Comparison of ENCODE assay signal across 17 cellular contexts in genomic region chr9:129398101-129398795, GRCh38.
DNase-seq lines count a peak whose midpoint lies in the region; ATAC-seq, FAIRE-seq and TF ChIP-seq lines count a peak whose summit lies in the region.
"Had no signal": no experiment of that assay in that cellular context is flagged by ENCODE, and none has a peak within 500 bp of the region (broad histone marks: within the 10 kb centered on the region; RNA-seq: fewer than 3 reads in every experiment).

No MANE protein-coding gene starts in this region.

- no peaks in the 10 kb centered on the region for H3K27me3 Mint-ChIP-seq in activated naive CD8-positive, alpha-beta T cell treated with anti-CD3 and anti-CD28 coated beads, Interleukin-2, amount 10 ng/mL, durations not matched to agents 7 days and 5 days
- no peaks in the 10 kb centered on the region for H3K27me3 Mint-ChIP-seq in activated naive CD8-positive, alpha-beta T cell treated with anti-CD3 and anti-CD28 coated beads, Interleukin-2, amount 50 U/mL, for 24 hours
- peaks cover 3 to 16% of the 10 kb centered on the region in 2 donors for H3K27me3 Mint-ChIP-seq in stimulated activated naive B cell treated with anti-CD40 and anti-IgM and Interleukin-4, amounts not matched to agents 10 μg/mL and 1 μg/mL and 100 μg/mL, for 72 hours

- H3K79me1 ChIP-seq in H1 (ENCODE audit: low read depth, low read length) (no peaks in the 10 kb centered on the region), mesendoderm (ENCODE audit: low read length) (no peaks in the 10 kb centered on the region)

- DNase-seq in activated naive CD8-positive, alpha-beta T cell treated with anti-CD3 and anti-CD28 coated beads, Interleukin-2, amount 10 ng/mL, durations not matched to agents 7 days and 5 days: peak; percentile 27
- no peak for DNase-seq in activated naive CD8-positive, alpha-beta T cell treated with anti-CD3 and anti-CD28 coated beads, Interleukin-2, amount 50 U/mL, for 24 hours
- no peak for DNase-seq in H1 (ENCODE audit: low read depth in 1 of 2, low spot score in 2 of 2)
- DNase-seq in mesendoderm: no peak
- no peak for DNase-seq in stimulated activated naive B cell treated with anti-CD40 and anti-IgM and Interleukin-4, amounts not matched to agents 10 μg/mL and 1 μg/mL and 100 μg/mL, for 72 hours
- no peak for DNase-seq in HUDEP-2 (lab: John Stamatoyannopoulos, UW; ENCODE audit: unreplicated experiment in 76 of 76)
- DNase-seq: 8988T, C1 segment of cervical spinal cord, DMS153, EL, GOT3, MV-4-11, NCI-H1417 treated with DMSO at 0.1 percent for 48 hours, NCI-H2029, NCI-H510A treated with DMSO at 0.1 percent for 48 hours had no signal

- TF ChIP-seq EP300 in H1 (IDR thresholded peaks at IDR 0.05; ENCODE audit: borderline replicate concordance in 1 of 2, low read depth in 2 of 2, low read length in 2 of 2): no peak

- H4K20me1 ChIP-seq in H1 (replicated peaks in 1 of 2; ENCODE audit: control insufficient read depth in 1 of 2, insufficient read depth in 2 of 2, low read length in 2 of 2): peaks cover 0 to 2% of the 10 kb centered on the region in 2 experiments

- no peak for FAIRE-seq in H1 (lab: Jason Lieb, UNC)

- no peak overlapping the region for H3K27ac Mint-ChIP-seq in activated naive CD8-positive, alpha-beta T cell treated with anti-CD3 and anti-CD28 coated beads, Interleukin-2, amount 10 ng/mL, durations not matched to agents 7 days and 5 days
- no peak overlapping the region for H3K27ac Mint-ChIP-seq in activated naive CD8-positive, alpha-beta T cell treated with anti-CD3 and anti-CD28 coated beads, Interleukin-2, amount 50 U/mL, for 24 hours
- H3K27ac Mint-ChIP-seq in stimulated activated naive B cell treated with anti-CD40 and anti-IgM and Interleukin-4, amounts not matched to agents 10 μg/mL and 1 μg/mL and 100 μg/mL, for 72 hours: no peak overlapping the region

- H3K56ac ChIP-seq in H1 (replicated peaks; ENCODE audit: insufficient read length, low read depth, low read length): no peak overlapping the region
- peak overlapping the region; percentile 47 for H3K56ac ChIP-seq in mesendoderm (ENCODE audit: low read length)

- H3K4me3 Mint-ChIP-seq in activated naive CD8-positive, alpha-beta T cell treated with anti-CD3 and anti-CD28 coated beads, Interleukin-2, amount 10 ng/mL, durations not matched to agents 7 days and 5 days: no peak overlapping the region
- H3K4me3 Mint-ChIP-seq in activated naive CD8-positive, alpha-beta T cell treated with anti-CD3 and anti-CD28 coated beads, Interleukin-2, amount 50 U/mL, for 24 hours: no peak overlapping the region
- no peak overlapping the region for H3K4me3 Mint-ChIP-seq in stimulated activated naive B cell treated with anti-CD40 and anti-IgM and Interleukin-4, amounts not matched to agents 10 μg/mL and 1 μg/mL and 100 μg/mL, for 72 hours

- H4K8ac ChIP-seq in H1 (ENCODE audit: extremely low read depth, insufficient read depth, low read length): 0 out of 2 replicates have a peak overlapping the region, but pooled peaks have one; percentile 4
- H4K8ac ChIP-seq in mesendoderm (ENCODE audit: low read depth, low read length): no peak overlapping the region

- H3K23ac ChIP-seq in H1 (ENCODE audit: insufficient read length) (no peak overlapping the region), mesendoderm (ENCODE audit: low read length) (no peak overlapping the region)

- H2BK5ac ChIP-seq in H1 (ENCODE audit: low read depth, low read length) (no peak overlapping the region), mesendoderm (ENCODE audit: low read length) (no peak overlapping the region)

- no peak for TF ChIP-seq POLR2A in H1 (IDR thresholded peaks at IDR 0.05; ENCODE audit: control extremely low read depth in 1 of 2, low read depth in 2 of 2, low read length in 2 of 2)

- TF ChIP-seq RAD21 in H1 (IDR thresholded peaks at IDR 0.05 in 1 of 2, conservative IDR thresholded peaks at IDR 0.05 in 1 of 2; ENCODE audit: low read depth in 2 of 2, low read length in 2 of 2): no peak

- no peak for TF ChIP-seq CTCF in H1 (IDR thresholded peaks at IDR 0.05; ENCODE audit: control extremely low read depth in 1 of 3, insufficient read depth in 1 of 3, low read depth in 1 of 3, low read length in 3 of 3)

- H3K4ac ChIP-seq in H1 (replicated peaks; ENCODE audit: insufficient read length, low read depth, low read length): no peak overlapping the region
- no peak overlapping the region for H3K4ac ChIP-seq in mesendoderm (ENCODE audit: low read depth, low read length)

- H2BK20ac ChIP-seq in H1 (ENCODE audit: low read length): no peak overlapping the region

- H2BK120ac ChIP-seq in H1 (replicated peaks; ENCODE audit: low read depth, low read length): no peak overlapping the region
- H2BK120ac ChIP-seq in mesendoderm (ENCODE audit: low read depth, low read length): no peak overlapping the region

- H3K23me2 ChIP-seq in H1 (ENCODE audit: low read depth, low read length): peaks cover 29% of the 10 kb centered on the region; the same call in 1 of the 2 replicates

- no peaks in the 10 kb centered on the region for H3K9me3 ChIP-seq in H1 (ENCODE audit: insufficient read depth in 2 of 2, low read depth in 1 of 2, low read length in 1 of 2)

- no peak overlapping the region for H3K14ac ChIP-seq in H1 (ENCODE audit: insufficient read length)

- POLR2A ChIA-PET in activated naive CD8-positive, alpha-beta T cell treated with anti-CD3 and anti-CD28 coated beads, Interleukin-2, amount 10 ng/mL, durations not matched to agents 7 days and 5 days (lab: Charles Lee): no interaction called here
- POLR2A ChIA-PET in H1 (lab: Charles Lee; ENCODE audit: partially characterized antibody): interaction anchor here (0.6 to 1.6 kb wide), 2 partner anchors 9 to 70 kb away, joined by 3 to 4 read pairs; no protein-coding TSS in a partner anchor

- H3K9ac ChIP-seq in H1 (replicated peaks in 1 of 4; ENCODE audit: extremely low read depth in 1 of 4, low read depth in 3 of 4, low read length in 3 of 4): no peak overlapping the region
- no peak overlapping the region for H3K9ac ChIP-seq in mesendoderm (ENCODE audit: low read length)

- peak overlapping the region; percentile 61; the same call in 1 of the 2 replicates for H2BK15ac ChIP-seq in H1 (ENCODE audit: low read length)
- no peak overlapping the region for H2BK15ac ChIP-seq in mesendoderm (replicated peaks; ENCODE audit: low read depth)

- ATAC-seq in activated naive CD8-positive, alpha-beta T cell treated with anti-CD3 and anti-CD28 coated beads, Interleukin-2, amount 10 ng/mL, durations not matched to agents 7 days and 5 days (ENCODE audit: low read depth): no peak
- ATAC-seq in activated naive CD8-positive, alpha-beta T cell treated with anti-CD3 and anti-CD28 coated beads, Interleukin-2, amount 50 U/mL, for 24 hours: no peak
- peak; percentile 20 to 33 for ATAC-seq in stimulated activated naive B cell treated with anti-CD40 and anti-IgM and Interleukin-4, amounts not matched to agents 10 μg/mL and 1 μg/mL and 100 μg/mL, for 72 hours (replicated peaks)
- ATAC-seq in GM19023 (IDR thresholded peaks at IDR 0.05; ENCODE audit: unreplicated experiment): no peak
- ATAC-seq in HG03520 (IDR thresholded peaks at IDR 0.05; ENCODE audit: unreplicated experiment): no peak

- no peak overlapping the region for H3K18ac ChIP-seq in H1 (ENCODE audit: extremely low read depth, low read length)
- H3K18ac ChIP-seq in mesendoderm (ENCODE audit: low read length): no peak overlapping the region

- H3K4me2 ChIP-seq in H1 (ENCODE audit: insufficient read depth in 1 of 2, low read depth in 2 of 2, low read length in 2 of 2): no peak overlapping the region
- no peak overlapping the region for H3K4me2 ChIP-seq in mesendoderm (ENCODE audit: low read length)

- peaks cover 0 to 3% (median 0%) of the 10 kb centered on the region in 4 experiments; a peak in 1 of 7 replicates for H3K27me3 ChIP-seq in H1 (replicated peaks in 1 of 4; ENCODE audit: control insufficient read depth in 3 of 4, extremely low read depth in 1 of 4, insufficient read depth in 3 of 4, low read length in 3 of 4)
- no peaks in the 10 kb centered on the region for H3K27me3 ChIP-seq in mesendoderm (ENCODE audit: insufficient read depth, low read length, poor library complexity)

- no peak overlapping the region for H3K4me3 ChIP-seq in H1 (ENCODE audit: extremely low read depth in 1 of 4, insufficient read depth in 2 of 4, low read depth in 3 of 4, low read length in 4 of 4)
- no peak overlapping the region for H3K4me3 ChIP-seq in mesendoderm (ENCODE audit: low read length)

- H3K36me3 Mint-ChIP-seq in activated naive CD8-positive, alpha-beta T cell treated with anti-CD3 and anti-CD28 coated beads, Interleukin-2, amount 10 ng/mL, durations not matched to agents 7 days and 5 days: no peaks in the 10 kb centered on the region
- no peaks in the 10 kb centered on the region for H3K36me3 Mint-ChIP-seq in activated naive CD8-positive, alpha-beta T cell treated with anti-CD3 and anti-CD28 coated beads, Interleukin-2, amount 50 U/mL, for 24 hours (ENCODE audit: low read depth)
- no peaks in the 10 kb centered on the region for H3K36me3 Mint-ChIP-seq in stimulated activated naive B cell treated with anti-CD40 and anti-IgM and Interleukin-4, amounts not matched to agents 10 μg/mL and 1 μg/mL and 100 μg/mL, for 72 hours

- no peak overlapping the region for H4K91ac ChIP-seq in H1 (replicated peaks; ENCODE audit: insufficient read length, low read length)

- CTCF ChIA-PET in H1 (lab: Charles Lee; ENCODE audit: partially characterized antibody): no interaction called here

- H3K79me2 ChIP-seq in H1 (ENCODE audit: control insufficient read depth in 1 of 2, insufficient read depth in 2 of 2, low read length in 2 of 2): no peaks in the 10 kb centered on the region
- no peaks in the 10 kb centered on the region for H3K79me2 ChIP-seq in mesendoderm (ENCODE audit: control insufficient read depth, insufficient read depth, low read length)

- H2AK5ac ChIP-seq in H1 (ENCODE audit: low read depth, low read length) (no peak overlapping the region), mesendoderm (ENCODE audit: low read length) (no peak overlapping the region)

- peaks cover 1% of the 10 kb centered on the region for H3K4me1 Mint-ChIP-seq in activated naive CD8-positive, alpha-beta T cell treated with anti-CD3 and anti-CD28 coated beads, Interleukin-2, amount 10 ng/mL, durations not matched to agents 7 days and 5 days
- no peaks in the 10 kb centered on the region for H3K4me1 Mint-ChIP-seq in activated naive CD8-positive, alpha-beta T cell treated with anti-CD3 and anti-CD28 coated beads, Interleukin-2, amount 50 U/mL, for 24 hours
- peaks cover 6% of the 10 kb centered on the region in 2 donors for H3K4me1 Mint-ChIP-seq in stimulated activated naive B cell treated with anti-CD40 and anti-IgM and Interleukin-4, amounts not matched to agents 10 μg/mL and 1 μg/mL and 100 μg/mL, for 72 hours

- H3K9me3 Mint-ChIP-seq in activated naive CD8-positive, alpha-beta T cell treated with anti-CD3 and anti-CD28 coated beads, Interleukin-2, amount 10 ng/mL, durations not matched to agents 7 days and 5 days: no peaks in the 10 kb centered on the region
- no peaks in the 10 kb centered on the region for H3K9me3 Mint-ChIP-seq in activated naive CD8-positive, alpha-beta T cell treated with anti-CD3 and anti-CD28 coated beads, Interleukin-2, amount 50 U/mL, for 24 hours
- H3K9me3 Mint-ChIP-seq in stimulated activated naive B cell treated with anti-CD40 and anti-IgM and Interleukin-4, amounts not matched to agents 10 μg/mL and 1 μg/mL and 100 μg/mL, for 72 hours: no peaks in the 10 kb centered on the region

- H2AFZ ChIP-seq in H1 (ENCODE audit: low read length): no peak overlapping the region

- H3K4me1 ChIP-seq in H1 (replicated peaks in 1 of 4; ENCODE audit: control insufficient read depth in 3 of 4, insufficient read depth in 4 of 4, low read length in 3 of 4) (peaks cover 2 to 25% (median 8%) of the 10 kb centered on the region in 4 experiments), mesendoderm (ENCODE audit: control insufficient read depth, low read depth, low read length) (no peaks in the 10 kb centered on the region)

- H3K36me3 ChIP-seq in H1 (ENCODE audit: control insufficient read depth in 2 of 4, insufficient read depth in 4 of 4, low read length in 3 of 4) (no peaks in the 10 kb centered on the region), mesendoderm (ENCODE audit: control insufficient read depth, insufficient read depth, low read length) (no peaks in the 10 kb centered on the region)

- 85% methylated on average over 18 of the region's 18 CpGs; no CpG with 5 or more reads in 1 of the 2 experiments for WGBS in H1 (ENCODE audit: extremely low coverage in 1 of 2, insufficient coverage in 1 of 2, insufficient read length in 1 of 2, insufficient replicate concordance in 2 of 2, low coverage in 1 of 2, low lambda C conversion rate in 2 of 2, missing lambda C conversion rate in 1 of 2), 2 experiments
- no CpG with 5 or more reads among the region's 18 CpGs for WGBS in mesendoderm (ENCODE audit: extremely low coverage, insufficient coverage, low lambda C conversion rate)

- H4K5ac ChIP-seq in H1 (ENCODE audit: insufficient read length, low read depth, low read length) (no peak overlapping the region), mesendoderm (ENCODE audit: low read length) (no peak overlapping the region)

- no peak overlapping the region for H2BK12ac ChIP-seq in H1 (ENCODE audit: low read depth, low read length)

- H3K27ac ChIP-seq in H1 (ENCODE audit: low read depth, low read length): no peak overlapping the region
- H3K27ac ChIP-seq in mesendoderm (ENCODE audit: low read depth, low read length): no peak overlapping the region

Comparison
In these comparisons a context has a peak if more than half of its experiments do, and no peak if none do; other contexts are left out.
1. ATAC-seq: peak in stimulated activated naive B cell treated with anti-CD40 and anti-IgM and Interleukin-4, amounts not matched to agents 10 μg/mL and 1 μg/mL and 100 μg/mL, for 72 hours (2 of 2); none in activated naive CD8-positive, alpha-beta T cell treated with anti-CD3 and anti-CD28 coated beads, Interleukin-2, amount 10 ng/mL, durations not matched to agents 7 days and 5 days (single experiment), activated naive CD8-positive, alpha-beta T cell treated with anti-CD3 and anti-CD28 coated beads, Interleukin-2, amount 50 U/mL, for 24 hours (single experiment), GM19023 (single experiment) and HG03520 (single experiment).